2 cellular contexts compared by ENCODE assay signal in genomic region chr16:87367556-87367955, GRCh38.
TF ChIP-seq lines count a peak whose summit lies in the region.

No MANE protein-coding gene starts in this region.

TF ChIP-seq in SK-N-SH, 30 proteins besides CTCF, POLR2A, EP300 and RAD21 (continued from another document):
- TF ChIP-seq PBX3 (IDR thresholded peaks at IDR 0.05) = no peak
- TF ChIP-seq NRF1 (IDR thresholded peaks at IDR 0.05; ENCODE audit: low read depth, low read length) = no peak
- TF ChIP-seq SIN3A (IDR thresholded peaks at IDR 0.05; ENCODE audit: borderline replicate concordance, low read depth, low read length) = no peak
- TF ChIP-seq RFX5 (IDR thresholded peaks at IDR 0.05; ENCODE audit: low read length) = no peak
- TF ChIP-seq TEAD4 (IDR thresholded peaks at IDR 0.05; ENCODE audit: borderline replicate concordance, insufficient read depth) = no peak
- no peak for TF ChIP-seq MAX (IDR thresholded peaks at IDR 0.05; ENCODE audit: low read depth)

TF ChIP-seq in SK-N-SH treated with all-trans-retinoic acid at 6 μM for 48 hours, 23 proteins besides CTCF, POLR2A, EP300 and RAD21 (continued from another document):
- TF ChIP-seq, protein P1, sequence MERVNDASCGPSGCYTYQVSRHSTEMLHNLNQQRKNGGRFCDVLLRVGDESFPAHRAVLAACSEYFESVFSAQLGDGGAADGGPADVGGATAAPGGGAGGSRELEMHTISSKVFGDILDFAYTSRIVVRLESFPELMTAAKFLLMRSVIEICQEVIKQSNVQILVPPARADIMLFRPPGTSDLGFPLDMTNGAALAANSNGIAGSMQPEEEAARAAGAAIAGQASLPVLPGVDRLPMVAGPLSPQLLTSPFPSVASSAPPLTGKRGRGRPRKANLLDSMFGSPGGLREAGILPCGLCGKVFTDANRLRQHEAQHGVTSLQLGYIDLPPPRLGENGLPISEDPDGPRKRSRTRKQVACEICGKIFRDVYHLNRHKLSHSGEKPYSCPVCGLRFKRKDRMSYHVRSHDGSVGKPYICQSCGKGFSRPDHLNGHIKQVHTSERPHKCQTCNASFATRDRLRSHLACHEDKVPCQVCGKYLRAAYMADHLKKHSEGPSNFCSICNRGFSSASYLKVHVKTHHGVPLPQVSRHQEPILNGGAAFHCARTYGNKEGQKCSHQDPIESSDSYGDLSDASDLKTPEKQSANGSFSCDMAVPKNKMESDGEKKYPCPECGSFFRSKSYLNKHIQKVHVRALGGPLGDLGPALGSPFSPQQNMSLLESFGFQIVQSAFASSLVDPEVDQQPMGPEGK (CRISPR knock-in tag; IDR thresholded peaks at IDR 0.05; ENCODE audit: borderline replicate concordance) = no peak
- TF ChIP-seq SNAI2 (CRISPR knock-in tag; IDR thresholded peaks at IDR 0.05) (no peak), ZNF70 (CRISPR knock-in tag; IDR thresholded peaks at IDR 0.05) (no peak), PPARA (CRISPR knock-in tag; IDR thresholded peaks at IDR 0.05; ENCODE audit: borderline replicate concordance) (no peak), ZFP3 (CRISPR knock-in tag; IDR thresholded peaks at IDR 0.05) (no peak), ARNTL (CRISPR knock-in tag; IDR thresholded peaks at IDR 0.05; ENCODE audit: borderline replicate concordance, low read depth) (no peak), OSR1 (CRISPR knock-in tag; IDR thresholded peaks at IDR 0.05) (no peak), ESRRG (CRISPR knock-in tag; IDR thresholded peaks at IDR 0.05) (no peak)
- TF ChIP-seq, protein P2, sequence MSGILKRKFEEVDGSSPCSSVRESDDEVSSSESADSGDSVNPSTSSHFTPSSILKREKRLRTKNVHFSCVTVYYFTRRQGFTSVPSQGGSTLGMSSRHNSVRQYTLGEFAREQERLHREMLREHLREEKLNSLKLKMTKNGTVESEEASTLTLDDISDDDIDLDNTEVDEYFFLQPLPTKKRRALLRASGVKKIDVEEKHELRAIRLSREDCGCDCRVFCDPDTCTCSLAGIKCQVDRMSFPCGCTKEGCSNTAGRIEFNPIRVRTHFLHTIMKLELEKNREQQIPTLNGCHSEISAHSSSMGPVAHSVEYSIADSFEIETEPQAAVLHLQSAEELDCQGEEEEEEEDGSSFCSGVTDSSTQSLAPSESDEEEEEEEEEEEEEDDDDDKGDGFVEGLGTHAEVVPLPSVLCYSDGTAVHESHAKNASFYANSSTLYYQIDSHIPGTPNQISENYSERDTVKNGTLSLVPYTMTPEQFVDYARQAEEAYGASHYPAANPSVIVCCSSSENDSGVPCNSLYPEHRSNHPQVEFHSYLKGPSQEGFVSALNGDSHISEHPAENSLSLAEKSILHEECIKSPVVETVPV (CRISPR knock-in tag; IDR thresholded peaks at IDR 0.05) = no peak
